ENCODE assay signal across 11 cellular contexts in the genomic region with DNA sequence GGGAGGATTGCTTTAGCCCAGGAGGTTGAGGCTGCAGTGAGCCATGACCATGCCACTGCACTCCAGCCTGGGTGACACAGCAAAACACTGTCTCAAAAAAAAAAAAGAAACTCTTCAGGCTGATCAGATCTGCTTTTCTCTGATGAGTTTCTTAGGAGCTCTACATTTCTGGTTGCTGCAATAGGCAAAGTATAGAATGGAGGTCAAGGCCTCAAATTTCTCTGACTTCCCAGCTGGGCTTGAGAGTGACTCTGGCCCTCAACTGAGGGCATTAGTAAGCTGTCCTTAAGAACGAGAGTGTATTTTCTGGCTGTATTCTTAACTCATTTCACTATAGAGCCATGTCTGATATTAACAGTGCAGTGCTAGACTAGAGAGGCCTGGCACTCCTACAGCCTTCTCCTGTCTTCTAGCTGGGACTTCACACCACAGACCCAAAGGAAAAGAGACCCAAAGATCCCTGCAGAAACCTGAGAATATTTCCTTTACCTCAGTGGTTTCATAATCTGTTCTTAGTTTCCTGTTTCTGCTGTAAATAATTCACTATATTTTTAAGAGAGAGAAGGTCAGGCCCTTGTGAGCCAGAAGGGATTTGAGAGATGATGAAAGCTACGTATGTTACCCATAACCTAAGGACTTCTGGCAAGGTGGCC. TPM values are rescaled to one million over a fixed set of nuclear protein-coding genes. Genes with fewer than 3 reads are reported as not detected.
DNase-seq lines count a peak whose midpoint lies in the region; ATAC-seq lines count a peak whose summit lies in the region.
"Had no signal": no experiment of that assay in that cellular context is flagged by ENCODE, and none has a peak within 500 bp of the region (broad histone marks: within the 10 kb centered on the region; RNA-seq: fewer than 3 reads in every experiment).

No MANE protein-coding gene starts in this region.

- ATAC-seq in GM19467 (IDR thresholded peaks at IDR 0.05; ENCODE audit: unreplicated experiment) (peak; percentile 83), HG03066 (IDR thresholded peaks at IDR 0.05; ENCODE audit: low read depth, unreplicated experiment) (peak; percentile 78), HG02840 (IDR thresholded peaks at IDR 0.05; ENCODE audit: low FRiP score, unreplicated experiment) (no peak)
- ATAC-seq: naive thymus-derived CD8-positive, alpha-beta T cell had no signal

- DNase-seq in GF-D8 (lab: John Stamatoyannopoulos, UW) (peak; percentile 40), OCI-M1 (lab: John Stamatoyannopoulos, UW) (peak; percentile 49), NCI-H1930 (lab: John Stamatoyannopoulos, UW) (no peak), NCI-H2196 treated with DMSO at 0.1 percent for 48 hours (lab: John Stamatoyannopoulos, UW; ENCODE audit: unreplicated experiment) (no peak)
- DNase-seq in activated CD4-positive, alpha-beta memory T cell treated with anti-CD3 and anti-CD28 coated beads for 36 hours, result no peak
- DNase-seq: naive thymus-derived CD8-positive, alpha-beta T cell; NCI-H187 had no signal

- H3K9me3 Mint-ChIP-seq in activated CD4-positive, alpha-beta memory T cell treated with anti-CD3 and anti-CD28 coated beads for 36 hours, result peaks cover 11% of the 10 kb centered on the region

- H3K27me3 Mint-ChIP-seq in activated CD4-positive, alpha-beta memory T cell treated with anti-CD3 and anti-CD28 coated beads for 36 hours, result no peaks in the 10 kb centered on the region
- H3K27me3 Mint-ChIP-seq: naive thymus-derived CD8-positive, alpha-beta T cell had no signal

- H3K4me3 Mint-ChIP-seq in activated CD4-positive, alpha-beta memory T cell treated with anti-CD3 and anti-CD28 coated beads for 36 hours, result no peak overlapping the region
- H3K4me3 Mint-ChIP-seq: brain; naive thymus-derived CD8-positive, alpha-beta T cell had no signal

- no peak overlapping the region for H3K27ac Mint-ChIP-seq in activated CD4-positive, alpha-beta memory T cell treated with anti-CD3 and anti-CD28 coated beads for 36 hours
- H3K27ac Mint-ChIP-seq: brain had no signal

- no peaks in the 10 kb centered on the region for H3K36me3 Mint-ChIP-seq in activated CD4-positive, alpha-beta memory T cell treated with anti-CD3 and anti-CD28 coated beads for 36 hours

- CTCF ChIA-PET in activated CD4-positive, alpha-beta memory T cell treated with anti-CD3 and anti-CD28 coated beads for 36 hours (lab: Charles Lee), result no interaction called here

- H3K4me1 Mint-ChIP-seq in activated CD4-positive, alpha-beta memory T cell treated with anti-CD3 and anti-CD28 coated beads for 36 hours (ENCODE audit: low read depth), result peaks cover 4% of the 10 kb centered on the region
- H3K4me1 Mint-ChIP-seq: brain had no signal

- intact Hi-C loops in activated CD4-positive, alpha-beta memory T cell treated with anti-CD3 and anti-CD28 coated beads for 36 hours (cut with micrococcal nuclease), result no loop called here

- POLR2A ChIA-PET in activated CD4-positive, alpha-beta memory T cell treated with anti-CD3 and anti-CD28 coated beads for 36 hours (lab: Charles Lee), result no interaction called here

RNA-seq across cellular contexts. Expression of gene NR1I2, which starts 2.0 kb away (rescaled TPM):
- under 1 TPM; 0.36 to 0.39 TPM for total RNA-seq in activated CD4-positive, alpha-beta memory T cell treated with anti-CD3 and anti-CD28 coated beads for 36 hours

Comparison
In these comparisons a context has a peak if more than half of its experiments do, and no peak if none do; other contexts are left out.
1. DNase-seq: peak in GF-D8 (single experiment) and OCI-M1 (single experiment); none in NCI-H1930 (0 of 2), activated CD4-positive, alpha-beta memory T cell treated with anti-CD3 and anti-CD28 coated beads for 36 hours (single experiment) and NCI-H2196 treated with DMSO at 0.1 percent for 48 hours (single experiment).